Comparison of ENCODE assay signal across 34 cellular contexts in genomic region chr7:64101126-64101942, GRCh38. TPM values are rescaled to one million over a fixed set of nuclear protein-coding genes. Genes with fewer than 3 reads are reported as not detected.
"Had no signal": no experiment of that assay in that cellular context is flagged by ENCODE, and none has a peak within 500 bp of the region (broad histone marks: within the 10 kb centered on the region; RNA-seq: fewer than 3 reads in every experiment).

No MANE protein-coding gene starts in this region.

- H3K4me3 ChIP-seq: K562, Peyer's patch had no signal

- ATAC-seq: activated T-cell treated with anti-CD3 and anti-CD28 coated beads, Interleukin-2, amount 50 U/mL, for 4 hours; K562; PC-3 had no signal

- H3K36me3 ChIP-seq: brain microvascular endothelial cell, Peyer's patch had no signal

- H3K4me1 ChIP-seq: Peyer's patch had no signal

- H3K27me3 ChIP-seq: brain microvascular endothelial cell, Peyer's patch had no signal

- H3K4me1 Mint-ChIP-seq: activated B cell treated with CpG ODN at 0.5 μM for 24 hours; activated naive CD8-positive, alpha-beta T cell treated with anti-CD3 and anti-CD28 coated beads for 36 hours had no signal

- DNase-seq: activated B cell treated with CpG ODN at 0.5 μM for 24 hours; activated CD4-positive, alpha-beta memory T cell treated with anti-CD3 and anti-CD28 coated beads for 36 hours; activated CD4-positive, alpha-beta T cell treated with anti-CD3 and anti-CD28 coated beads for 4 hours; activated CD4-positive, alpha-beta T cell treated with anti-CD3 and anti-CD28 coated beads, Interleukin-2, amount 50 U/mL, for 1 hour; activated CD4-positive, CD25-positive, alpha-beta regulatory T cell treated with anti-CD3 and anti-CD28 coated beads, Interleukin-2, amount 50 U/mL, for 72 hours; activated CD8-positive, alpha-beta memory T cell treated with anti-CD3 and anti-CD28 coated beads, Interleukin-2, amount 50 U/mL, for 4 hours; activated naive CD4-positive, alpha-beta T cell; activated naive CD4-positive, alpha-beta T cell treated with anti-CD3 and anti-CD28 coated beads, Interleukin-2, amount 50 U/mL, for 16 hours; activated naive CD8-positive, alpha-beta T cell treated with anti-CD3 and anti-CD28 coated beads for 36 hours; activated T-cell treated with anti-CD3 and anti-CD28 coated beads for 4 hours; activated T-cell treated with anti-CD3 and anti-CD28 coated beads, Interleukin-2, amount 50 U/mL, for 4 hours; amniotic stem cell; brain microvascular endothelial cell; NCI-H1092 treated with DMSO at 0.1 percent for 48 hours; NCI-H1417; NCI-H146; NCI-H187; NCI-H2081; NCI-H2171 treated with DMSO at 0.1 percent for 48 hours; NCI-H226; NCI-H446 treated with DMSO at 0.1 percent for 48 hours; NCI-H524 treated with DMSO at 0.1 percent for 48 hours; PC-3; Peyer's patch; RPMI8226; SIG-M5; SW 1271; T-helper 1 cell; T-helper 2 cell; T-helper 9 cell had no signal

- H3K4me3 Mint-ChIP-seq: activated B cell treated with CpG ODN at 0.5 μM for 24 hours; activated CD4-positive, alpha-beta memory T cell treated with anti-CD3 and anti-CD28 coated beads for 36 hours; activated naive CD8-positive, alpha-beta T cell treated with anti-CD3 and anti-CD28 coated beads for 36 hours; activated T-cell treated with anti-CD3 and anti-CD28 coated beads, Interleukin-2, amount 50 U/mL, for 4 hours; activated T-helper 1 cell treated with anti-CD3 and anti-CD28 coated beads, Interleukin-12 subunit alpha, Interleukin-12 subunit beta, Interleukin-2, Interleukin-4 antibody, amounts not matched to agents 30 ng/mL and 10 ng/mL and 1 ng/mL, durations not matched to agents 14 hours and 24 hours and 36 hours had no signal

- H3K27me3 Mint-ChIP-seq: activated B cell treated with CpG ODN at 0.5 μM for 24 hours; activated CD4-positive, alpha-beta memory T cell treated with anti-CD3 and anti-CD28 coated beads for 36 hours; activated naive CD8-positive, alpha-beta T cell treated with anti-CD3 and anti-CD28 coated beads for 36 hours had no signal

- H3K27ac Mint-ChIP-seq: activated B cell treated with CpG ODN at 0.5 μM for 24 hours; activated CD4-positive, alpha-beta memory T cell treated with anti-CD3 and anti-CD28 coated beads for 36 hours; activated naive CD8-positive, alpha-beta T cell treated with anti-CD3 and anti-CD28 coated beads for 36 hours; activated T-helper 1 cell treated with anti-CD3 and anti-CD28 coated beads, Interleukin-12 subunit alpha, Interleukin-12 subunit beta, Interleukin-2, Interleukin-4 antibody, amounts not matched to agents 30 ng/mL and 10 ng/mL and 1 ng/mL, durations not matched to agents 14 hours and 24 hours and 36 hours had no signal

- H3K27ac ChIP-seq: brain microvascular endothelial cell, Peyer's patch, VCaP had no signal

RNA-seq across cellular contexts. Expression of gene ZNF727, which starts 56.1 kb away (rescaled TPM):
- total RNA-seq: activated T-helper 1 cell treated with anti-CD3 and anti-CD28 coated beads, Interleukin-12 subunit alpha, Interleukin-12 subunit beta, Interleukin-2, Interleukin-4 antibody, amounts not matched to agents 30 ng/mL and 10 ng/mL and 1 ng/mL, durations not matched to agents 14 hours and 24 hours and 36 hours; K562; M059J had no signal
- polyA plus RNA-seq: K562 had no signal
